ENCODE assay signal across 1 cellular context in genomic region chrX:123878177-123878576, GRCh38.
TF ChIP-seq lines count a peak whose summit lies in the region.

No MANE protein-coding gene starts in this region.

TF ChIP-seq in SK-N-SH, 30 proteins besides CTCF, POLR2A, EP300 and RAD21 (continued from another document):
- TF ChIP-seq, protein P1, sequence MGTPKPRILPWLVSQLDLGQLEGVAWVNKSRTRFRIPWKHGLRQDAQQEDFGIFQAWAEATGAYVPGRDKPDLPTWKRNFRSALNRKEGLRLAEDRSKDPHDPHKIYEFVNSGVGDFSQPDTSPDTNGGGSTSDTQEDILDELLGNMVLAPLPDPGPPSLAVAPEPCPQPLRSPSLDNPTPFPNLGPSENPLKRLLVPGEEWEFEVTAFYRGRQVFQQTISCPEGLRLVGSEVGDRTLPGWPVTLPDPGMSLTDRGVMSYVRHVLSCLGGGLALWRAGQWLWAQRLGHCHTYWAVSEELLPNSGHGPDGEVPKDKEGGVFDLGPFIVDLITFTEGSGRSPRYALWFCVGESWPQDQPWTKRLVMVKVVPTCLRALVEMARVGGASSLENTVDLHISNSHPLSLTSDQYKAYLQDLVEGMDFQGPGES (IDR thresholded peaks at IDR 0.05; ENCODE audit: low read depth, low read length), result no peak
- no peak for TF ChIP-seq RXRA (IDR thresholded peaks at IDR 0.05; ENCODE audit: borderline replicate concordance, low read depth)
